In the genomic region with DNA sequence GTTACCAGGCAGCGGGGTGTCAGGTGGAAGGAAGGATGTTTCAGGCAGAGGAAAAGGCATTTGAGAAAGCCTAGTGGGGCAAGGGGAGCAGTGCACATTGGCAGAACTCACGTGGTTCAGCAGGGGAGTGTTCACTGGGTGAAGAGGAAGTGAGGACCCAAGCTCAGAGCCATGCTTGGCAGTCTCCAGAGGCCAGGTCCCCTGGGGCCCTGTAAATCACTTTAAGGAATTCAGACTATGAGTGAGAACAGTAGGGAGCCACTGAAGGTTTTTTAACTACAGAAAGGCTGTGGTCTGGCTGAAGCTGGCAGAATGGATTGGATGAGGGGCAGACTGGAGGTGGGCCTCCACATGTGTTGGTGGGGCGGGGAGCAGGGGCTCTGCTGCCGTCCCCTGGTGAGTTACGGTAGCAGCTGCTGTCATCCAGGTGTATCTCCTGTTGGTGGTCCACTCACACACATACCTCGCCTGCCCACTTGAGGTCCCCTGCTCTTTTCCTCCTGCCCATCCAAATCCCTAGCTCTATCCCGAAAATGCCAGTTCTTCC, we compare ENCODE assay signal across 8 cellular contexts. TPM values are rescaled to one million over a fixed set of nuclear protein-coding genes. Genes with fewer than 3 reads are reported as not detected.
DNase-seq lines count a peak whose midpoint lies in the region; ATAC-seq and TF ChIP-seq lines count a peak whose summit lies in the region.

No MANE protein-coding gene starts in this region.

- WGBS in transverse colon (ENCODE audit: low coverage in 1 of 2), 2 donors: 73% methylated on average over 3 to 7 of the region's 7 CpGs

- peaks cover 61 to 78% (median 72%) of the 10 kb centered on the region in 10 experiments for H3K4me1 ChIP-seq in BLaER1 treated with 17β-estradiol and CSF1 and Interleukin-3, amounts not matched to agents 10 nM and 100 nM
- H3K4me1 ChIP-seq in transverse colon: peaks cover 9 to 30% (median 17%) of the 10 kb centered on the region in 4 donors
- H3K4me1 ChIP-seq in BE2C: peaks cover 6% of the 10 kb centered on the region

- H3K36me3 Mint-ChIP-seq in dendritic cell treated with granulocyte-macrophage colony-stimulating factor and Interleukin-4, amounts not matched to agents 40 ng/mL and 50 ng/mL, for 4 days (ENCODE audit: low read depth): peaks cover 26% of the 10 kb centered on the region

- peaks cover 14 to 94% (median 71%) of the 10 kb centered on the region in 11 experiments; a peak in 21 of 22 replicates for H4K20me1 ChIP-seq in BLaER1 treated with 17β-estradiol and CSF1 and Interleukin-3, amounts not matched to agents 10 nM and 100 nM

- no peak for TF ChIP-seq EP300 in transverse colon (IDR thresholded peaks at IDR 0.05; ENCODE audit: low read depth)

- TF ChIP-seq POLR2A in transverse colon (IDR thresholded peaks at IDR 0.05): no peak

- no peak overlapping the region for H3K4me3 Mint-ChIP-seq in dendritic cell treated with granulocyte-macrophage colony-stimulating factor and Interleukin-4, amounts not matched to agents 40 ng/mL and 50 ng/mL, for 4 days

- no peaks in the 10 kb centered on the region for H3K9me3 Mint-ChIP-seq in dendritic cell treated with granulocyte-macrophage colony-stimulating factor and Interleukin-4, amounts not matched to agents 40 ng/mL and 50 ng/mL, for 4 days

- no peaks in the 10 kb centered on the region for H3K27me3 Mint-ChIP-seq in dendritic cell treated with granulocyte-macrophage colony-stimulating factor and Interleukin-4, amounts not matched to agents 40 ng/mL and 50 ng/mL, for 4 days

- in situ Hi-C loops in transverse colon (cut with MboI; ENCODE audit: low pct_ligation_motif_present in 1 of 4, low pct_unique_long_range_greater_than_20kb in 1 of 4, low sequenced_read_pairs in 3 of 4): no loop called here

- no peak for TF ChIP-seq CTCF in transverse colon (IDR thresholded peaks at IDR 0.05)
- no peak for TF ChIP-seq CTCF in BE2C (IDR thresholded peaks at IDR 0.05; ENCODE audit: low read depth, low read length)

- H3K27ac Mint-ChIP-seq in dendritic cell treated with granulocyte-macrophage colony-stimulating factor and Interleukin-4, amounts not matched to agents 40 ng/mL and 50 ng/mL, for 4 days: peak overlapping the region; percentile 58

- peak; percentile 66 for DNase-seq in RPMI8226
- DNase-seq in transverse colon: peak; percentile 28
- no peak for DNase-seq in NCI-H2081 treated with DMSO at 0.1 percent for 48 hours (lab: John Stamatoyannopoulos, UW)
- no peak for DNase-seq in BE2C

- peaks cover 61% of the 10 kb centered on the region for H3K4me1 Mint-ChIP-seq in dendritic cell treated with granulocyte-macrophage colony-stimulating factor and Interleukin-4, amounts not matched to agents 40 ng/mL and 50 ng/mL, for 4 days (ENCODE audit: low read depth)

- H3K27ac ChIP-seq in BLaER1 treated with 17β-estradiol and CSF1 and Interleukin-3, amounts not matched to agents 10 nM and 100 nM: peak overlapping the region; percentile 10 to 67 (median 48); a peak in 16 of 22 replicates
- no peak overlapping the region for H3K27ac ChIP-seq in transverse colon

- H3K4me2 ChIP-seq in BLaER1 treated with 17β-estradiol and CSF1 and Interleukin-3, amounts not matched to agents 10 nM and 100 nM: peak overlapping the region; percentile 71 to 92 (median 80)

- no peaks in the 10 kb centered on the region for H3K36me3 ChIP-seq in BLaER1 treated with 17β-estradiol and CSF1 and Interleukin-3, amounts not matched to agents 10 nM and 100 nM
- no peaks in the 10 kb centered on the region for H3K36me3 ChIP-seq in transverse colon
- H3K36me3 ChIP-seq in BE2C: no peaks in the 10 kb centered on the region; the same call in 1 of the 2 replicates

- intact Hi-C loops in dendritic cell treated with granulocyte-macrophage colony-stimulating factor and Interleukin-4, amounts not matched to agents 40 ng/mL and 50 ng/mL, for 4 days (cut with micrococcal nuclease): no loop called here
- intact Hi-C loops in transverse colon (cut with DNase I; ENCODE audit: low total_unique reads): no loop called here

- peak; percentile 78 for ATAC-seq in GM19043 (IDR thresholded peaks at IDR 0.05; ENCODE audit: low read depth, unreplicated experiment)
- ATAC-seq in HG03103 (IDR thresholded peaks at IDR 0.05; ENCODE audit: low read depth, unreplicated experiment): peak; percentile 71

- peak overlapping the region in 4 of 11 experiments; percentile 16 to 46 (median 34); a peak in 5 of 22 replicates for H3K9ac ChIP-seq in BLaER1 treated with 17β-estradiol and CSF1 and Interleukin-3, amounts not matched to agents 10 nM and 100 nM

- H3K9me3 ChIP-seq in BLaER1 treated with 17β-estradiol and CSF1 and Interleukin-3, amounts not matched to agents 10 nM and 100 nM (replicated peaks in 1 of 11): no peaks in the 10 kb centered on the region
- H3K9me3 ChIP-seq in transverse colon: no peaks in the 10 kb centered on the region
- H3K9me3 ChIP-seq in BE2C: no peaks in the 10 kb centered on the region

- 0 out of 20 replicates have a peak overlapping the region, but pooled peaks of 1 of the 10 experiments have one; percentile 4 for H3K4me3 ChIP-seq in BLaER1 treated with 17β-estradiol and CSF1 and Interleukin-3, amounts not matched to agents 10 nM and 100 nM
- H3K4me3 ChIP-seq in transverse colon (no peak overlapping the region), BE2C (ENCODE audit: low read depth, low read length) (no peak overlapping the region)

- no peaks in the 10 kb centered on the region for H3K27me3 ChIP-seq in BLaER1 treated with 17β-estradiol and CSF1 and Interleukin-3, amounts not matched to agents 10 nM and 100 nM
- H3K27me3 ChIP-seq in transverse colon (no peaks in the 10 kb centered on the region), BE2C (no peaks in the 10 kb centered on the region)

RNA-seq across cellular contexts. Expression of gene CLEC16A, which starts 5.1 kb away (rescaled TPM):
- 100 to 1,000 TPM in 2 of 4 donors, 10 to 100 TPM in 2; 38.2 to 153 (median 92.7) TPM for total RNA-seq in transverse colon
- polyA plus RNA-seq in BE2C (2012; ENCODE audit: insufficient read depth, insufficient read length, low read depth): 33.3 TPM

RNA-seq across cellular contexts. Expression of gene DEXI, which starts 7.2 kb away (rescaled TPM):
- 10 to 100 TPM; 36.2 to 76.4 (median 56.0) TPM for total RNA-seq in transverse colon
- 68.8 TPM for polyA plus RNA-seq in BE2C (2012; ENCODE audit: insufficient read depth, insufficient read length, low read depth)

Comparison
In these comparisons a context has a peak if more than half of its experiments do, and no peak if none do; other contexts are left out.
1. H3K27ac ChIP-seq: peak in BLaER1 treated with 17β-estradiol and CSF1 and Interleukin-3, amounts not matched to agents 10 nM and 100 nM (11 of 11); none in transverse colon (0 of 4).
2. DNase-seq: peak in RPMI8226 (single experiment) and transverse colon (single experiment); none in NCI-H2081 treated with DMSO at 0.1 percent for 48 hours (single experiment) and BE2C (single experiment).